In genomic region chr14:37608649-37609048, GRCh38 we compare ENCODE assay signal across 11 cellular contexts. TPM values are rescaled to one million over a fixed set of nuclear protein-coding genes. Genes with fewer than 3 reads are reported as not detected.
"Had no signal": no experiment of that assay in that cellular context is flagged by ENCODE, and none has a peak within 500 bp of the region (broad histone marks: within the 10 kb centered on the region; RNA-seq: fewer than 3 reads in every experiment).

No MANE protein-coding gene starts in this region.

- H3K4me2 ChIP-seq: GM23338 had no signal

- H3K4me1 ChIP-seq: HAP-1 had no signal

- H3K9me3 ChIP-seq: HAP-1 had no signal

- H3K27ac ChIP-seq: GM23248 had no signal

- H3K4me3 ChIP-seq: GM23248, GM23338, HAP-1 had no signal

- H2AFZ ChIP-seq: GM23248, GM23338 had no signal

- H3K4me3 Mint-ChIP-seq: GM23338, H9, HFFc6 had no signal

- FAIRE-seq: H1, H54 had no signal

- ATAC-seq: GM23338, HCT116 had no signal

- H3K36me3 ChIP-seq: HAP-1 had no signal

- H3K4me1 Mint-ChIP-seq: H9 had no signal

- H3K27ac Mint-ChIP-seq: GM23338, H9, HFFc6 had no signal

- H3K9ac ChIP-seq: GM23248 had no signal

- DNase-seq: GM23248, GOT3, H7, H9, HCEC 1CT, HFFc6 had no signal

RNA-seq across cellular contexts. Expression of gene TTC6, which starts 13.2 kb away (rescaled TPM):
- total RNA-seq: GM23248, GM23338, H1 had no signal
- polyA plus RNA-seq: GM23248 had no signal

RNA-seq across cellular contexts. Expression of gene FOXA1, which starts 13.6 kb away (rescaled TPM):
- total RNA-seq: GM23248, GM23338 had no signal
- polyA plus RNA-seq: GM23338 had no signal
